ENCODE assay signal across 13 cellular contexts in the genomic region with DNA sequence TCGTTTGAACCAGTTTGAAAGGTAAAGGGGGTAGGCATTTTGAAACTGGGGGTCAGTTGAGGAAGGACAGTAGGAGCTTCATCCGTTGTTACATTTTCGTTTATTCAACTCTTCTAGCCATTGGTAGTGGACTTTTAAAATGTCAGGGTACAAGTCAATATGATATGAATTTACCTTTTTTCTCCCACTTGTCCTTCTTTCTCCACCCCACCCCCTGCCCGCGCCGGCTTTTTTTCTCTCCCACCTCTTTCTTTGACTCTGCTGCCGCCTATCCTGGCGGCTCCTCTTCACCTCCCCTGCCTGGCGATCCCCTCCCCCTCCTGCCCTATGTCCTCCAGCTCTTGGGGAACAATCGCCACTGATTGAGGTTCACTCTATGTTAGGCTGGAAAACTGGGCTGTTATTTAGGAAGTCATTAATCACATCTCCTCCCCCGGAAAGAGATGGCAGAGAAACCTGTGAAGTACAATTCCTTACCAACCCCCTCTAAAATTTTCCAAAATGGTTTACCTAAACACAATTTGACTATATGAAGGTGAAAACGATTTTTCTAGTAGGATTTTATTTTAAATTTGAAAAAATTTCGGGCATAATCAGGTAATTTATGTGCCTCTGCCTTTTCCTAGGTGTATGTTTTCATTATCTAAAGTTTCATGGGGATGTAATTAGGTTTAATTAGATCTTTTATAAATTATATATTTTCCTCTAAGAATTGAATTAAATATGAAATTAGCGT. TPM values are rescaled to one million over a fixed set of nuclear protein-coding genes. Genes with fewer than 3 reads are reported as not detected.
DNase-seq lines count a peak whose midpoint lies in the region; ATAC-seq and TF ChIP-seq lines count a peak whose summit lies in the region.
"Had no signal": no experiment of that assay in that cellular context is flagged by ENCODE, and none has a peak within 500 bp of the region (broad histone marks: within the 10 kb centered on the region; RNA-seq: fewer than 3 reads in every experiment).

No MANE protein-coding gene starts in this region.

- no peaks in the 10 kb centered on the region for H3K36me3 Mint-ChIP-seq in neural progenitor cell

- no peak overlapping the region for H3K9ac ChIP-seq in neural progenitor cell

- H3K9me3 ChIP-seq in ectodermal cell (ENCODE audit: control insufficient read depth, low read length) = no peaks in the 10 kb centered on the region
- H3K9me3 ChIP-seq in neural progenitor cell (ENCODE audit: low read depth) = no peaks in the 10 kb centered on the region

- H3K36me3 ChIP-seq in ectodermal cell (ENCODE audit: control insufficient read depth, insufficient read depth, low read length) = no peaks in the 10 kb centered on the region
- peaks cover under 1% of the 10 kb centered on the region for H3K36me3 ChIP-seq in neural progenitor cell
- H3K36me3 ChIP-seq: gastroesophageal sphincter had no signal

- peaks cover 16% of the 10 kb centered on the region for H3K4me1 ChIP-seq in ectodermal cell (ENCODE audit: control insufficient read depth, insufficient read depth, low read length)
- peaks cover 57% of the 10 kb centered on the region for H3K4me1 ChIP-seq in neural progenitor cell

- H3K4me3 ChIP-seq in ectodermal cell (ENCODE audit: insufficient read depth, low read depth, low read length) (peak overlapping the region; percentile 69), neural progenitor cell (peak overlapping the region; percentile 65)
- H3K4me3 ChIP-seq: gastroesophageal sphincter had no signal

- peak; percentile 46 for DNase-seq in HEK293T (ENCODE audit: extremely low spot score)
- DNase-seq in NCI-H748 (lab: John Stamatoyannopoulos, UW; ENCODE audit: unreplicated experiment) = peak; percentile 87
- peak; percentile 93 for DNase-seq in neural progenitor cell (ENCODE audit: low spot score)
- DNase-seq in HCEC 1CT = no peak
- no peak for DNase-seq in stimulated activated naive CD4-positive, alpha-beta T cell (lab: John Stamatoyannopoulos, UW)
- DNase-seq in left lobe of liver (ENCODE audit: low spot score) = no peak
- no peak for DNase-seq in SKM-1 (lab: John Stamatoyannopoulos, UW; ENCODE audit: unreplicated experiment)
- DNase-seq: CD4-positive, alpha-beta memory T cell; mammary epithelial cell had no signal

- CTCF ChIA-PET in HEK293T (lab: Yijun Ruan, JAX) = interaction anchor here (0.6 kb wide), 1 partner anchor 271 kb away, joined by 3 read pairs; no protein-coding TSS in a partner anchor

- no peaks in the 10 kb centered on the region for H3K27me3 ChIP-seq in ectodermal cell (ENCODE audit: control insufficient read depth, insufficient read depth, low read length, poor library complexity, severe bottlenecking)
- H3K27me3 ChIP-seq in neural progenitor cell = no peaks in the 10 kb centered on the region

- TF ChIP-seq CTCF in neural progenitor cell (IDR thresholded peaks at IDR 0.05) = no peak

- H2AFZ ChIP-seq in neural progenitor cell (replicated peaks) = no peak overlapping the region

- H3K27ac Mint-ChIP-seq in neural progenitor cell = peak overlapping the region; percentile 96
- H3K27ac Mint-ChIP-seq: CD4-positive, alpha-beta memory T cell; dendritic cell treated with granulocyte-macrophage colony-stimulating factor and Interleukin-4, amounts not matched to agents 40 ng/mL and 50 ng/mL, for 4 days had no signal

- no peaks in the 10 kb centered on the region for H3K9me3 Mint-ChIP-seq in neural progenitor cell
- H3K9me3 Mint-ChIP-seq: dendritic cell treated with granulocyte-macrophage colony-stimulating factor and Interleukin-4, amounts not matched to agents 40 ng/mL and 50 ng/mL, for 4 days; T-helper 1 cell treated with Interleukin-12 subunit alpha and Interleukin-12 subunit beta and Interleukin-4 antibody, amounts not matched to agents 30 μg/mL and 1 μg/mL, for 36 hours had no signal

- peaks cover 71% of the 10 kb centered on the region for H3K79me2 ChIP-seq in neural progenitor cell (ENCODE audit: low read depth)

- no peaks in the 10 kb centered on the region for H4K20me1 ChIP-seq in neural progenitor cell (ENCODE audit: low read depth)

- ATAC-seq in left lobe of liver = no peak
- ATAC-seq: gastroesophageal sphincter had no signal

- peaks cover 30% of the 10 kb centered on the region for H3K4me1 Mint-ChIP-seq in neural progenitor cell

- peaks cover 78% of the 10 kb centered on the region for H3F3A ChIP-seq in neural progenitor cell (ENCODE audit: low read depth)

- peak overlapping the region; percentile 96 for H3K27ac ChIP-seq in ectodermal cell (ENCODE audit: insufficient read depth, low read depth, low read length, poor library complexity, severe bottlenecking)
- peak overlapping the region; percentile 97 for H3K27ac ChIP-seq in neural progenitor cell
- H3K27ac ChIP-seq: gastroesophageal sphincter had no signal

- POLR2A ChIA-PET in HEK293T (lab: Yijun Ruan, JAX) = interaction anchor here (1.3 to 4.4 kb wide), 3 partner anchors 9 to 97 kb away, joined by 6 to 33 read pairs (median 11); a partner anchor contains a TSS

- peak overlapping the region; percentile 98 for H3K4me3 Mint-ChIP-seq in neural progenitor cell
- H3K4me3 Mint-ChIP-seq: dendritic cell treated with granulocyte-macrophage colony-stimulating factor and Interleukin-4, amounts not matched to agents 40 ng/mL and 50 ng/mL, for 4 days; T-helper 1 cell treated with Interleukin-12 subunit alpha and Interleukin-12 subunit beta and Interleukin-4 antibody, amounts not matched to agents 30 μg/mL and 1 μg/mL, for 36 hours had no signal

- H3K4me2 ChIP-seq in neural progenitor cell = peak overlapping the region; percentile 82

- WGBS in ectodermal cell, 2 experiments = 1 to 2% methylated on average over 13 to 14 of the region's 14 CpGs

- H3K27me3 Mint-ChIP-seq in neural progenitor cell (ENCODE audit: insufficient read depth, low read depth) = no peaks in the 10 kb centered on the region

TF ChIP-seq in HEK293T, 16 proteins besides CTCF, POLR2A, EP300 and RAD21:
- no peak for TF ChIP-seq LEF1 (IDR thresholded peaks at IDR 0.05; ENCODE audit: borderline replicate concordance)

RNA-seq across cellular contexts. Expression of a gene that starts 0.8 kb away (rescaled TPM):
- 130 TPM for polyA plus RNA-seq in ectodermal cell (2013, experiment 1 of 4)
- 145 TPM for polyA plus RNA-seq in ectodermal cell (2013, experiment 2 of 4)
- 91.9 TPM for polyA plus RNA-seq in ectodermal cell (2013, experiment 3 of 4)
- polyA plus RNA-seq in ectodermal cell (2013, experiment 4 of 4) = 104 TPM
- 105 and 165 TPM in 2 replicates for total RNA-seq in neural progenitor cell (ENCODE audit: low replicate concordance)
- 0.10 TPM for total RNA-seq in left lobe of liver
- total RNA-seq: CD4-positive, alpha-beta memory T cell; gastroesophageal sphincter; mammary epithelial cell had no signal
- polyA plus RNA-seq: CD4-positive, alpha-beta memory T cell; mammary epithelial cell had no signal

Comparison
In these comparisons a context has a peak if more than half of its experiments do, and no peak if none do; other contexts are left out.
1. DNase-seq: peak in HEK293T (single experiment), NCI-H748 (single experiment) and neural progenitor cell (single experiment); none in HCEC 1CT (single experiment), stimulated activated naive CD4-positive, alpha-beta T cell (0 of 6), left lobe of liver (single experiment) and SKM-1 (single experiment).
2. RNA of a gene that starts 0.8 kb away (total RNA-seq): 105 to 165 TPM in neural progenitor cell; 0.10 TPM in left lobe of liver (single experiment); every median in the first group is over 10 times any median in the second.